In genomic region chr17:31318298-31319190, GRCh38 we compare ENCODE assay signal across 8 cellular contexts. TPM values are rescaled to one million over a fixed set of nuclear protein-coding genes. Genes with fewer than 3 reads are reported as not detected.
DNase-seq lines count a peak whose midpoint lies in the region; ATAC-seq and TF ChIP-seq lines count a peak whose summit lies in the region.

No MANE protein-coding gene starts in this region.

- DNase-seq in NAMALWA (ENCODE audit: low spot score) (peak; percentile 89), activated T-cell treated with anti-CD3 and anti-CD28 coated beads for 24 hours (ENCODE audit: low read depth) (peak; percentile 46), esophagus muscularis mucosa (ENCODE audit: extremely low spot score) (no peak), pons (ENCODE audit: low spot score) (peak; percentile 97)

- TF ChIP-seq POLR2A in esophagus muscularis mucosa (IDR thresholded peaks at IDR 0.05; ENCODE audit: low read depth) = no peak

- peak overlapping the region; percentile 15 to 56 (median 36) for H3K27ac ChIP-seq in esophagus muscularis mucosa (replicated peaks in 1 of 4)

- intact Hi-C loops in esophagus muscularis mucosa (cut with DNase I) = no loop called here

- TF ChIP-seq EP300 in esophagus muscularis mucosa (IDR thresholded peaks at IDR 0.05) = no peak

- H3K36me3 ChIP-seq in esophagus muscularis mucosa = no peaks in the 10 kb centered on the region

- TF ChIP-seq CTCF in esophagus muscularis mucosa (IDR thresholded peaks at IDR 0.05) = no peak

- no peaks in the 10 kb centered on the region for H3K4me1 ChIP-seq in esophagus muscularis mucosa

- H3K4me3 ChIP-seq in esophagus muscularis mucosa = peak overlapping the region in 3 of 4 donors; percentile 14 to 23 (median 15)

- WGBS in esophagus muscularis mucosa = 71% methylated on average over 11 of the region's 11 CpGs

- ATAC-seq in GM19324 (IDR thresholded peaks at IDR 0.05; ENCODE audit: low FRiP score, unreplicated experiment) (peak; percentile 51), HG03039 (IDR thresholded peaks at IDR 0.05; ENCODE audit: unreplicated experiment) (no peak), HG03432 (IDR thresholded peaks at IDR 0.05; ENCODE audit: unreplicated experiment) (no peak), GM18909 (IDR thresholded peaks at IDR 0.05; ENCODE audit: poor library complexity, unreplicated experiment) (no peak)

- no peaks in the 10 kb centered on the region for H3K27me3 ChIP-seq in esophagus muscularis mucosa

- no peaks in the 10 kb centered on the region for H3K9me3 ChIP-seq in esophagus muscularis mucosa

RNA-seq across cellular contexts. Expression of gene EVI2A, which starts 2.9 kb away (rescaled TPM):
- 10 to 100 TPM in 1 of 4 donors, 1 to 10 TPM in 3; 2.5 to 10.6 (median 4.3) TPM for total RNA-seq in esophagus muscularis mucosa

RNA-seq across cellular contexts. Expression of gene EVI2B, which starts 4.7 kb away (rescaled TPM):
- 10 to 100 TPM in 2 of 4 donors, 1 to 10 TPM in 2; 4.3 to 14.2 (median 7.9) TPM for total RNA-seq in esophagus muscularis mucosa

RNA-seq across cellular contexts. Expression of gene OMG, which starts 21.5 kb away (rescaled TPM):
- total RNA-seq in esophagus muscularis mucosa = 1 to 10 TPM in 1 of 4 donors, under 1 TPM in 1, not detected in 2; 0.66 to 1.1 TPM
